Comparison of ENCODE assay signal across 1 cellular context in the genomic region with DNA sequence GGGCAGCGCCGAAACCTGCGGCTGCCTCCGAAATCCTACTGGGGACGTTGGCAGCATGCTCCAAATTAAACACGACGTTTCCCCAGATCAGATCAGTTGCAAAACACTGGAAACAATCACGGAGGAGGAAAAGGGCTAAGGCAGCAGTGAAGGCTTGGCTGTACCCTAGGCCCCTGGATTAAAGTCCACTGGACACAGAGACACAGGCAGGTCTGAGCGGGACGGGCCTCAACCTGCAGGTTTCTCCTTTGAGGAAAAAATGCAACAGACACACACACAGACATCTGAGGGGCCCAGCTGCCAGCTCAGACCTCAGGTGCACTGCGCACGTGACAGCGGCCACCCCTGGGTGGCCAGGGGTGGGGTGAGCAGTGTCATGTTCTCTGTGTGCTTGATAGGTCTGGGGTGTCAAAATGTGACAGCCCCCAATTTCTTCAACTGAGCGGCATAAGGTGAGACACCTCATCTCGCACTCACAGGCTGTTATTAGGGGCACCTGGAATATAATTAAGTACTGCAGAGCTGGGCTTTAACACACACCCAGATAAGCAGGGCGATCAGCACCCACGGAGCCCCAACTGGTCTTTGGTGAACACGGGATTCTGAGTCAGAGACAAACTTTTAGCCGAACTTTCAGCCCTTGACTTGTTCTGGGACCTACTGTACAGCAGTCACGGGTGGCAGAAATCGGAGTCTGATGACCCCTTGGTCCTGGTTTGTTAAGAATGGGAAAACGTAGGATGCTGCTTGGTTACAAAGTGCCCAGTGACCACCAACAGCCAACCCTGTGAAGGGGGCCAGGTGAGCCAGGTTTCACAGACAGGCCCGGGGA.
TF ChIP-seq lines count a peak whose summit lies in the region.

No MANE protein-coding gene starts in this region.

TF ChIP-seq in HepG2, 621 proteins besides CTCF, POLR2A, EP300 and RAD21 (continued from another document and continues in another):
- TF ChIP-seq, protein P1, sequence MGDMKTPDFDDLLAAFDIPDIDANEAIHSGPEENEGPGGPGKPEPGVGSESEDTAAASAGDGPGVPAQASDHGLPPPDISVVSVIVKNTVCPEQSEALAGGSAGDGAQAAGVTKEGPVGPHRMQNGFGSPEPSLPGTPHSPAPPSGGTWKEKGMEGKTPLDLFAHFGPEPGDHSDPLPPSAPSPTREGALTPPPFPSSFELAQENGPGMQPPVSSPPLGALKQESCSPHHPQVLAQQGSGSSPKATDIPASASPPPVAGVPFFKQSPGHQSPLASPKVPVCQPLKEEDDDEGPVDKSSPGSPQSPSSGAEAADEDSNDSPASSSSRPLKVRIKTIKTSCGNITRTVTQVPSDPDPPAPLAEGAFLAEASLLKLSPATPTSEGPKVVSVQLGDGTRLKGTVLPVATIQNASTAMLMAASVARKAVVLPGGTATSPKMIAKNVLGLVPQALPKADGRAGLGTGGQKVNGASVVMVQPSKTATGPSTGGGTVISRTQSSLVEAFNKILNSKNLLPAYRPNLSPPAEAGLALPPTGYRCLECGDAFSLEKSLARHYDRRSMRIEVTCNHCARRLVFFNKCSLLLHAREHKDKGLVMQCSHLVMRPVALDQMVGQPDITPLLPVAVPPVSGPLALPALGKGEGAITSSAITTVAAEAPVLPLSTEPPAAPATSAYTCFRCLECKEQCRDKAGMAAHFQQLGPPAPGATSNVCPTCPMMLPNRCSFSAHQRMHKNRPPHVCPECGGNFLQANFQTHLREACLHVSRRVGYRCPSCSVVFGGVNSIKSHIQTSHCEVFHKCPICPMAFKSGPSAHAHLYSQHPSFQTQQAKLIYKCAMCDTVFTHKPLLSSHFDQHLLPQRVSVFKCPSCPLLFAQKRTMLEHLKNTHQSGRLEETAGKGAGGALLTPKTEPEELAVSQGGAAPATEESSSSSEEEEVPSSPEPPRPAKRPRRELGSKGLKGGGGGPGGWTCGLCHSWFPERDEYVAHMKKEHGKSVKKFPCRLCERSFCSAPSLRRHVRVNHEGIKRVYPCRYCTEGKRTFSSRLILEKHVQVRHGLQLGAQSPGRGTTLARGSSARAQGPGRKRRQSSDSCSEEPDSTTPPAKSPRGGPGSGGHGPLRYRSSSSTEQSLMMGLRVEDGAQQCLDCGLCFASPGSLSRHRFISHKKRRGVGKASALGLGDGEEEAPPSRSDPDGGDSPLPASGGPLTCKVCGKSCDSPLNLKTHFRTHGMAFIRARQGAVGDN (CRISPR knock-in tag; IDR thresholded peaks at IDR 0.05), result peak; percentile 84
- TF ChIP-seq ZNF644 (CRISPR knock-in tag; IDR thresholded peaks at IDR 0.05; ENCODE audit: low read depth) (0 out of 2 replicates have a peak, but pooled peaks have one; percentile 39), TAF15 (IDR thresholded peaks at IDR 0.05; ENCODE audit: low read depth, low read length, poor library complexity, severe bottlenecking) (no peak), KLF11 (CRISPR knock-in tag; IDR thresholded peaks at IDR 0.05) (no peak), HNRNPH1 (optimal IDR thresholded peaks at IDR 0.05; ENCODE audit: low read depth, low read length) (no peak), BRD4 (CRISPR knock-in tag; IDR thresholded peaks at IDR 0.05) (no peak), GABPA (IDR thresholded peaks at IDR 0.05; ENCODE audit: low read depth, low read length) (no peak), GABPA (CRISPR knock-in tag; IDR thresholded peaks at IDR 0.05; ENCODE audit: low read depth) (peak; percentile 54), DNMT3B (CRISPR knock-in tag; conservative IDR thresholded peaks at IDR 0.05) (no peak), MAF1 (CRISPR knock-in tag; IDR thresholded peaks at IDR 0.05; ENCODE audit: borderline replicate concordance) (no peak), ZNF234 (CRISPR knock-in tag; conservative IDR thresholded peaks at IDR 0.05) (no peak), FOXC1 (CRISPR knock-in tag; IDR thresholded peaks at IDR 0.05; ENCODE audit: borderline replicate concordance) (no peak), ZNF75D (CRISPR knock-in tag; IDR thresholded peaks at IDR 0.05; ENCODE audit: borderline replicate concordance) (no peak), HNF4A (CRISPR knock-in tag; IDR thresholded peaks at IDR 0.05) (peak; percentile 98), TEAD2 (CRISPR knock-in tag; IDR thresholded peaks at IDR 0.05) (no peak), ZNF432 (CRISPR knock-in tag; IDR thresholded peaks at IDR 0.05; ENCODE audit: borderline replicate concordance) (no peak), RFX5 (IDR thresholded peaks at IDR 0.05; ENCODE audit: low read depth, low read length) (no peak), ZNF441 (CRISPR knock-in tag; IDR thresholded peaks at IDR 0.05; ENCODE audit: borderline replicate concordance) (peak; percentile 28; the same call in 1 of the 2 replicates), NFE2L2 (IDR thresholded peaks at IDR 0.05; ENCODE audit: low read length) (no peak), GATAD2A (CRISPR knock-in tag; IDR thresholded peaks at IDR 0.05) (peak; percentile 93), ZNF224 (CRISPR knock-in tag; IDR thresholded peaks at IDR 0.05) (no peak), SALL1 (CRISPR knock-in tag; IDR thresholded peaks at IDR 0.05) (peak; percentile 82), MZF1 (CRISPR knock-in tag; IDR thresholded peaks at IDR 0.05; ENCODE audit: borderline replicate concordance) (no peak), NFKBIZ (CRISPR knock-in tag; IDR thresholded peaks at IDR 0.05) (peak; percentile 71; the same call in 1 of the 2 replicates)
- TF ChIP-seq, protein P2, sequence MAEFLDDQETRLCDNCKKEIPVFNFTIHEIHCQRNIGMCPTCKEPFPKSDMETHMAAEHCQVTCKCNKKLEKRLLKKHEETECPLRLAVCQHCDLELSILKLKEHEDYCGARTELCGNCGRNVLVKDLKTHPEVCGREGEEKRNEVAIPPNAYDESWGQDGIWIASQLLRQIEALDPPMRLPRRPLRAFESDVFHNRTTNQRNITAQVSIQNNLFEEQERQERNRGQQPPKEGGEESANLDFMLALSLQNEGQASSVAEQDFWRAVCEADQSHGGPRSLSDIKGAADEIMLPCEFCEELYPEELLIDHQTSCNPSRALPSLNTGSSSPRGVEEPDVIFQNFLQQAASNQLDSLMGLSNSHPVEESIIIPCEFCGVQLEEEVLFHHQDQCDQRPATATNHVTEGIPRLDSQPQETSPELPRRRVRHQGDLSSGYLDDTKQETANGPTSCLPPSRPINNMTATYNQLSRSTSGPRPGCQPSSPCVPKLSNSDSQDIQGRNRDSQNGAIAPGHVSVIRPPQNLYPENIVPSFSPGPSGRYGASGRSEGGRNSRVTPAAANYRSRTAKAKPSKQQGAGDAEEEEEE (CRISPR knock-in tag; IDR thresholded peaks at IDR 0.05; ENCODE audit: borderline replicate concordance), result no peak
- TF ChIP-seq, protein P3, sequence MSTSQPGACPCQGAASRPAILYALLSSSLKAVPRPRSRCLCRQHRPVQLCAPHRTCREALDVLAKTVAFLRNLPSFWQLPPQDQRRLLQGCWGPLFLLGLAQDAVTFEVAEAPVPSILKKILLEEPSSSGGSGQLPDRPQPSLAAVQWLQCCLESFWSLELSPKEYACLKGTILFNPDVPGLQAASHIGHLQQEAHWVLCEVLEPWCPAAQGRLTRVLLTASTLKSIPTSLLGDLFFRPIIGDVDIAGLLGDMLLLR (CRISPR knock-in tag; IDR thresholded peaks at IDR 0.05), result 0 out of 2 replicates have a peak, but pooled peaks have one; percentile 32
- TF ChIP-seq, protein P4, sequence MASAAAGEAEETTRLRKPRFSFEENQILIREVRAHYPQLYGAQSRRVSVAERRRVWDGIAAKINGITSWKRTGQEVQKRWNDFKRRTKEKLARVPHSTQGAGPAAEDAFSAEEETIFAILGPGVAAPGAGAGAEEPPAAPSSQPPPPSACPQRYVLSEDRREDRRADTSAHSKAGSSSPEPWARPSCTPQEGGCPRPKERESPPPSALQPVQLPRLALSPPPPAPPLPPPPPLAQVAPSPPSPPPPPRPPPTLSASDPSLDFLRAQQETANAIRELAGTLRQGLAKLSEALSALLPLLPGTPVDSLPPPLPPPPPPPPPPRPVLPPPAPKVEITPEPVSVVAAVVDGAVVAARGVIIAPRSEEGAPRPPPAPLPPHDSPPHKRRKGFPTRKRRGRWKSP (CRISPR knock-in tag; IDR thresholded peaks at IDR 0.05), result no peak
- TF ChIP-seq, protein P5, sequence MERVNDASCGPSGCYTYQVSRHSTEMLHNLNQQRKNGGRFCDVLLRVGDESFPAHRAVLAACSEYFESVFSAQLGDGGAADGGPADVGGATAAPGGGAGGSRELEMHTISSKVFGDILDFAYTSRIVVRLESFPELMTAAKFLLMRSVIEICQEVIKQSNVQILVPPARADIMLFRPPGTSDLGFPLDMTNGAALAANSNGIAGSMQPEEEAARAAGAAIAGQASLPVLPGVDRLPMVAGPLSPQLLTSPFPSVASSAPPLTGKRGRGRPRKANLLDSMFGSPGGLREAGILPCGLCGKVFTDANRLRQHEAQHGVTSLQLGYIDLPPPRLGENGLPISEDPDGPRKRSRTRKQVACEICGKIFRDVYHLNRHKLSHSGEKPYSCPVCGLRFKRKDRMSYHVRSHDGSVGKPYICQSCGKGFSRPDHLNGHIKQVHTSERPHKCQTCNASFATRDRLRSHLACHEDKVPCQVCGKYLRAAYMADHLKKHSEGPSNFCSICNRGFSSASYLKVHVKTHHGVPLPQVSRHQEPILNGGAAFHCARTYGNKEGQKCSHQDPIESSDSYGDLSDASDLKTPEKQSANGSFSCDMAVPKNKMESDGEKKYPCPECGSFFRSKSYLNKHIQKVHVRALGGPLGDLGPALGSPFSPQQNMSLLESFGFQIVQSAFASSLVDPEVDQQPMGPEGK (CRISPR knock-in tag; IDR thresholded peaks at IDR 0.05), result peak; percentile 88
- TF ChIP-seq, protein P6, sequence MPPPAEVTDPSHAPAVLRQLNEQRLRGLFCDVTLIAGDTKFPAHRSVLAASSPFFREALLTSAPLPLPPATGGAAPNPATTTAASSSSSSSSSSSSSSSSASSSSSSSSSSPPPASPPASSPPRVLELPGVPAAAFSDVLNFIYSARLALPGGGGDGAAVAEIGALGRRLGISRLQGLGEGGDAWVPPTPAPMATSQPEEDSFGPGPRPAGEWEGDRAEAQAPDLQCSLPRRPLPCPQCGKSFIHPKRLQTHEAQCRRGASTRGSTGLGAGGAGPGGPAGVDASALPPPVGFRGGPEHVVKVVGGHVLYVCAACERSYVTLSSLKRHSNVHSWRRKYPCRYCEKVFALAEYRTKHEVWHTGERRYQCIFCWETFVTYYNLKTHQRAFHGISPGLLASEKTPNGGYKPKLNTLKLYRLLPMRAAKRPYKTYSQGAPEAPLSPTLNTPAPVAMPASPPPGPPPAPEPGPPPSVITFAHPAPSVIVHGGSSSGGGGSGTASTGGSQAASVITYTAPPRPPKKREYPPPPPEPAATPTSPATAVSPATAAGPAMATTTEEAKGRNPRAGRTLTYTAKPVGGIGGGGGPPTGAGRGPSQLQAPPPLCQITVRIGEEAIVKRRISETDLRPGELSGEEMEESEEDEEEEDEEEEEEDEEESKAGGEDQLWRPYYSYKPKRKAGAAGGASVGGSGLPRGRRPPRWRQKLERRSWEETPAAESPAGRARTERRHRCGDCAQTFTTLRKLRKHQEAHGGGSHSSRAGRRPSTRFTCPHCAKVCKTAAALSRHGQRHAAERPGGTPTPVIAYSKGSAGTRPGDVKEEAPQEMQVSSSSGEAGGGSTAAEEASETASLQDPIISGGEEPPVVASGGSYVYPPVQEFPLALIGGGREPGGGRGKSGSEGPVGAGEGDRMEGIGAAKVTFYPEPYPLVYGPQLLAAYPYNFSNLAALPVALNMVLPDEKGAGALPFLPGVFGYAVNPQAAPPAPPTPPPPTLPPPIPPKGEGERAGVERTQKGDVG (CRISPR knock-in tag; IDR thresholded peaks at IDR 0.05; ENCODE audit: borderline replicate concordance), result peak; percentile 82; the same call in 1 of the 2 replicates
- TF ChIP-seq, protein P7, sequence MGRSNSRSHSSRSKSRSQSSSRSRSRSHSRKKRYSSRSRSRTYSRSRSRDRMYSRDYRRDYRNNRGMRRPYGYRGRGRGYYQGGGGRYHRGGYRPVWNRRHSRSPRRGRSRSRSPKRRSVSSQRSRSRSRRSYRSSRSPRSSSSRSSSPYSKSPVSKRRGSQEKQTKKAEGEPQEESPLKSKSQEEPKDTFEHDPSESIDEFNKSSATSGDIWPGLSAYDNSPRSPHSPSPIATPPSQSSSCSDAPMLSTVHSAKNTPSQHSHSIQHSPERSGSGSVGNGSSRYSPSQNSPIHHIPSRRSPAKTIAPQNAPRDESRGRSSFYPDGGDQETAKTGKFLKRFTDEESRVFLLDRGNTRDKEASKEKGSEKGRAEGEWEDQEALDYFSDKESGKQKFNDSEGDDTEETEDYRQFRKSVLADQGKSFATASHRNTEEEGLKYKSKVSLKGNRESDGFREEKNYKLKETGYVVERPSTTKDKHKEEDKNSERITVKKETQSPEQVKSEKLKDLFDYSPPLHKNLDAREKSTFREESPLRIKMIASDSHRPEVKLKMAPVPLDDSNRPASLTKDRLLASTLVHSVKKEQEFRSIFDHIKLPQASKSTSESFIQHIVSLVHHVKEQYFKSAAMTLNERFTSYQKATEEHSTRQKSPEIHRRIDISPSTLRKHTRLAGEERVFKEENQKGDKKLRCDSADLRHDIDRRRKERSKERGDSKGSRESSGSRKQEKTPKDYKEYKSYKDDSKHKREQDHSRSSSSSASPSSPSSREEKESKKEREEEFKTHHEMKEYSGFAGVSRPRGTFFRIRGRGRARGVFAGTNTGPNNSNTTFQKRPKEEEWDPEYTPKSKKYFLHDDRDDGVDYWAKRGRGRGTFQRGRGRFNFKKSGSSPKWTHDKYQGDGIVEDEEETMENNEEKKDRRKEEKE (IDR thresholded peaks at IDR 0.05), result no peak
- TF ChIP-seq, protein P8, sequence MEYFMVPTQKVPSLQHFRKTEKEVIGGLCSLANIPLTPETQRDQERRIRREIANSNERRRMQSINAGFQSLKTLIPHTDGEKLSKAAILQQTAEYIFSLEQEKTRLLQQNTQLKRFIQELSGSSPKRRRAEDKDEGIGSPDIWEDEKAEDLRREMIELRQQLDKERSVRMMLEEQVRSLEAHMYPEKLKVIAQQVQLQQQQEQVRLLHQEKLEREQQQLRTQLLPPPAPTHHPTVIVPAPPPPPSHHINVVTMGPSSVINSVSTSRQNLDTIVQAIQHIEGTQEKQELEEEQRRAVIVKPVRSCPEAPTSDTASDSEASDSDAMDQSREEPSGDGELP (IDR thresholded peaks at IDR 0.05; ENCODE audit: borderline replicate concordance, low read depth), result peak; percentile 91
- TF ChIP-seq, protein P9, sequence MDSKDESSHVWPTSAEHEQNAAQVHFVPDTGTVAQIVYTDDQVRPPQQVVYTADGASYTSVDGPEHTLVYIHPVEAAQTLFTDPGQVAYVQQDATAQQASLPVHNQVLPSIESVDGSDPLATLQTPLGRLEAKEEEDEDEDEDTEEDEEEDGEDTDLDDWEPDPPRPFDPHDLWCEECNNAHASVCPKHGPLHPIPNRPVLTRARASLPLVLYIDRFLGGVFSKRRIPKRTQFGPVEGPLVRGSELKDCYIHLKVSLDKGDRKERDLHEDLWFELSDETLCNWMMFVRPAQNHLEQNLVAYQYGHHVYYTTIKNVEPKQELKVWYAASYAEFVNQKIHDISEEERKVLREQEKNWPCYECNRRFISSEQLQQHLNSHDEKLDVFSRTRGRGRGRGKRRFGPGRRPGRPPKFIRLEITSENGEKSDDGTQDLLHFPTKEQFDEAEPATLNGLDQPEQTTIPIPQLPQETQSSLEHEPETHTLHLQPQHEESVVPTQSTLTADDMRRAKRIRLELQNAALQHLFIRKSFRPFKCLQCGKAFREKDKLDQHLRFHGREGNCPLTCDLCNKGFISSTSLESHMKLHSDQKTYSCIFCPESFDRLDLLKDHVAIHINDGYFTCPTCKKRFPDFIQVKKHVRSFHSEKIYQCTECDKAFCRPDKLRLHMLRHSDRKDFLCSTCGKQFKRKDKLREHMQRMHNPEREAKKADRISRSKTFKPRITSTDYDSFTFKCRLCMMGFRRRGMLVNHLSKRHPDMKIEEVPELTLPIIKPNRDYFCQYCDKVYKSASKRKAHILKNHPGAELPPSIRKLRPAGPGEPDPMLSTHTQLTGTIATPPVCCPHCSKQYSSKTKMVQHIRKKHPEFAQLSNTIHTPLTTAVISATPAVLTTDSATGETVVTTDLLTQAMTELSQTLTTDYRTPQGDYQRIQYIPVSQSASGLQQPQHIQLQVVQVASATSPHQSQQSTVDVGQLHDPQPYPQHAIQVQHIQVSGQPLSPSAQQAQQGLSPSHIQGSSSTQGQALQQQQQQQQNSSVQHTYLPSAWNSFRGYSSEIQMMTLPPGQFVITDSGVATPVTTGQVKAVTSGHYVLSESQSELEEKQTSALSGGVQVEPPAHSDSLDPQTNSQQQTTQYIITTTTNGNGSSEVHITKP (CRISPR knock-in tag; IDR thresholded peaks at IDR 0.05; ENCODE audit: low read depth), result peak; percentile 26; the same call in 1 of the 2 replicates
